Comparison of ENCODE assay signal across 1 cellular context in genomic region chr20:25549172-25549865, GRCh38.
TF ChIP-seq lines count a peak whose summit lies in the region.

No MANE protein-coding gene starts in this region.

TF ChIP-seq in IMR-90, 13 proteins besides CTCF, POLR2A, EP300 and RAD21:
- TF ChIP-seq MAZ (IDR thresholded peaks at IDR 0.05; ENCODE audit: borderline replicate concordance, low read depth, low read length) (no peak), CHD1 (IDR thresholded peaks at IDR 0.05; ENCODE audit: low read depth, low read length) (no peak), NFE2L2 (IDR thresholded peaks at IDR 0.05; ENCODE audit: low read depth, low read length) (no peak), USF2 (IDR thresholded peaks at IDR 0.05; ENCODE audit: low read depth, low read length) (no peak), MAFK (IDR thresholded peaks at IDR 0.05; ENCODE audit: low read depth, low read length) (no peak), ELK1 (IDR thresholded peaks at IDR 0.05; ENCODE audit: borderline replicate concordance, low read depth, low read length) (no peak), SMC3 (IDR thresholded peaks at IDR 0.05; ENCODE audit: low read depth, low read length) (no peak), RCOR1 (IDR thresholded peaks at IDR 0.05; ENCODE audit: insufficient replicate concordance, low read length) (no peak), FOS (IDR thresholded peaks at IDR 0.05; ENCODE audit: low read depth, low read length) (no peak), CEBPB (IDR thresholded peaks at IDR 0.05; ENCODE audit: low read depth, low read length) (no peak)
TF ChIP-seq in IMR-90: peak in this region for 0.
